In the genomic region with DNA sequence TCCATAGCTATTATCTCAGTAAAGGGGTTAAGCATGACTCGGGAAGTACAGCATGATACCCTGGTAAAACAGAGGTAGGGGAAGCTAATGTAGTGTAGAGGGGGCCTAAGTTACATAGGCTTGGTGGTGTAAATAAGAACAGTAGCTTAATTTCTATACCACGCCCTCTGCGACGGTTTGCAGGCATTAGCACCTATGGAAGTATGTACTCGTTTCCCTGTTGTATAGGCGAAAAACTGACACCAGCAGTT, we compare ENCODE assay signal across 1 cellular context.
TF ChIP-seq lines count a peak whose summit lies in the region.

No MANE protein-coding gene starts in this region.

TF ChIP-seq in IMR-90, 13 proteins besides CTCF, POLR2A, EP300 and RAD21 (continued from another document):
- TF ChIP-seq USF2 (IDR thresholded peaks at IDR 0.05; ENCODE audit: low read depth, low read length): no peak
- TF ChIP-seq CHD1 (IDR thresholded peaks at IDR 0.05; ENCODE audit: low read depth, low read length): no peak
- TF ChIP-seq NFE2L2 (IDR thresholded peaks at IDR 0.05; ENCODE audit: low read depth, low read length): no peak
- no peak for TF ChIP-seq MAFK (IDR thresholded peaks at IDR 0.05; ENCODE audit: low read depth, low read length)
- no peak for TF ChIP-seq MXI1 (IDR thresholded peaks at IDR 0.05; ENCODE audit: borderline replicate concordance, low read depth, low read length)
- TF ChIP-seq BHLHE40 (IDR thresholded peaks at IDR 0.05; ENCODE audit: low read depth, low read length): no peak
TF ChIP-seq in IMR-90: peak in this region for 0.
